In genomic region chr1:33042836-33043235, GRCh38 we compare ENCODE assay signal across 21 cellular contexts.
"Had no signal": no experiment of that assay in that cellular context is flagged by ENCODE, and none has a peak within 500 bp of the region (broad histone marks: within the 10 kb centered on the region; RNA-seq: fewer than 3 reads in every experiment).

No MANE protein-coding gene starts in this region.

- H3K27ac ChIP-seq: colonic mucosa, esophagus squamous epithelium, heart right ventricle, lower lobe of right lung, neutrophil, pancreas, transverse colon, upper lobe of right lung, vagina had no signal

- H3K4me1 ChIP-seq: colonic mucosa, esophagus squamous epithelium, pancreas, upper lobe of right lung, vagina had no signal

- H3K27me3 ChIP-seq: colonic mucosa, esophagus squamous epithelium, heart right ventricle, neutrophil, pancreas, transverse colon, upper lobe of right lung, vagina had no signal

- H3K36me3 ChIP-seq: colonic mucosa, esophagus squamous epithelium, heart right ventricle, lower lobe of right lung, neutrophil, pancreas, transverse colon, upper lobe of right lung, vagina had no signal

- DNase-seq: colonic mucosa; dermis blood vessel endothelial cell; effector memory CD8-positive, alpha-beta T cell; erythroblast; esophagus squamous epithelium; foreskin melanocyte; glutamatergic neuron; heart right ventricle; hippocampal formation; islet precursor cell; left ventricle myocardium superior; lower lobe of right lung; naive thymus-derived CD4-positive, alpha-beta T cell; pancreas; stimulated activated naive B cell treated with anti-CD40 and anti-IgM and Interleukin-4, amounts not matched to agents 10 μg/mL and 1 μg/mL and 100 μg/mL, for 72 hours; transverse colon; upper lobe of right lung had no signal

- ATAC-seq: effector memory CD8-positive, alpha-beta T cell; left ventricle myocardium superior; lower lobe of right lung; naive thymus-derived CD4-positive, alpha-beta T cell; pancreas; sciatic nerve; stimulated activated naive B cell treated with anti-CD40 and anti-IgM and Interleukin-4, amounts not matched to agents 10 μg/mL and 1 μg/mL and 100 μg/mL, for 72 hours; upper lobe of right lung had no signal

- H3K9me3 ChIP-seq: colonic mucosa, esophagus squamous epithelium, heart right ventricle, lower lobe of right lung, neutrophil, pancreas, transverse colon, upper lobe of right lung, vagina had no signal

- H3K4me3 ChIP-seq: colonic mucosa, esophagus squamous epithelium, heart right ventricle, lower lobe of right lung, pancreas, transverse colon, upper lobe of right lung, vagina had no signal

- FAIRE-seq: endometrium, pancreas had no signal
